In genomic region chr18:75638597-75639467, GRCh38 we compare ENCODE assay signal across 10 cellular contexts.
DNase-seq lines count a peak whose midpoint lies in the region; ATAC-seq lines count a peak whose summit lies in the region.
"Had no signal": no experiment of that assay in that cellular context is flagged by ENCODE, and none has a peak within 500 bp of the region (broad histone marks: within the 10 kb centered on the region; RNA-seq: fewer than 3 reads in every experiment).

No MANE protein-coding gene starts in this region.

- ATAC-seq in right cardiac atrium (peak; percentile 81 to 90), GM18861 (IDR thresholded peaks at IDR 0.05; ENCODE audit: unreplicated experiment) (no peak), GM18909 (IDR thresholded peaks at IDR 0.05; ENCODE audit: poor library complexity, unreplicated experiment) (no peak)
- ATAC-seq: GM12878 had no signal

- intact Hi-C loops in right cardiac atrium (cut with DNase I) = no loop called here

- H3K36me3 ChIP-seq in ES-I3 (ENCODE audit: insufficient read depth, low read length) = no peaks in the 10 kb centered on the region
- H3K36me3 ChIP-seq in adipocyte (ENCODE audit: control insufficient read depth, insufficient read depth, low read length, severe bottlenecking) = no peaks in the 10 kb centered on the region

- peak overlapping the region; percentile 51; the same call in 1 of the 2 replicates for H3K9ac ChIP-seq in ES-I3 (ENCODE audit: low read depth, low read length)
- H3K9ac ChIP-seq in adipocyte (ENCODE audit: low read length) = peak overlapping the region; percentile 28

- 11% methylated on average over 31 of the region's 31 CpGs for WGBS in right cardiac atrium

- DNase-seq in adipocyte (ENCODE audit: low read depth) (no peak), right cardiac atrium (peak in 1 of 3 donors; percentile 63), putamen (ENCODE audit: low spot score) (peak; percentile 78), NCI-H82 (lab: John Stamatoyannopoulos, UW) (no peak)
- DNase-seq in activated CD4-positive, alpha-beta T cell treated with anti-CD3 and anti-CD28 coated beads, Interleukin-2, amount 50 U/mL, for 1 hour = no peak
- DNase-seq: NCI-H69 had no signal

- peak overlapping the region; percentile 59 for H3K27ac ChIP-seq in right cardiac atrium (ENCODE audit: low read length)

- H3K4me3 ChIP-seq in adipocyte (ENCODE audit: low read length) (peak overlapping the region; percentile 63), right cardiac atrium (ENCODE audit: low read length) (peak overlapping the region; percentile 12)
- H3K4me3 ChIP-seq: GM12878 had no signal

- no peaks in the 10 kb centered on the region; the same call in 1 of the 2 replicates for H3K9me3 ChIP-seq in ES-I3 (ENCODE audit: control insufficient read depth, insufficient read depth, low read length)
- H3K9me3 ChIP-seq in adipocyte (ENCODE audit: control insufficient read depth, low read length) = no peaks in the 10 kb centered on the region
- H3K9me3 ChIP-seq in right cardiac atrium (ENCODE audit: control insufficient read depth, low read length) = no peaks in the 10 kb centered on the region

- peaks cover 12% of the 10 kb centered on the region for H3K4me1 ChIP-seq in ES-I3 (ENCODE audit: insufficient read depth, low read length)
- peaks cover 21% of the 10 kb centered on the region for H3K4me1 ChIP-seq in adipocyte (ENCODE audit: control insufficient read depth, insufficient read depth, low read length)
- peaks cover 4% of the 10 kb centered on the region for H3K4me1 ChIP-seq in right cardiac atrium (ENCODE audit: control insufficient read depth, insufficient read depth, low read length)

- peaks cover 27% of the 10 kb centered on the region for H3K27me3 ChIP-seq in adipocyte (replicated peaks; ENCODE audit: control insufficient read depth, insufficient read depth, low read length)
- no peaks in the 10 kb centered on the region for H3K27me3 ChIP-seq in right cardiac atrium (ENCODE audit: control insufficient read depth, insufficient read depth)

Comparison
In these comparisons a context has a peak if more than half of its experiments do, and no peak if none do; other contexts are left out.
1. ATAC-seq: peak in right cardiac atrium (2 of 2); none in GM18861 (single experiment) and GM18909 (single experiment).